8 cellular contexts compared by ENCODE assay signal in genomic region chr9:137423810-137424291, GRCh38. TPM values are rescaled to one million over a fixed set of nuclear protein-coding genes. Genes with fewer than 3 reads are reported as not detected.
DNase-seq lines count a peak whose midpoint lies in the region; TF ChIP-seq lines count a peak whose summit lies in the region.

No MANE protein-coding gene starts in this region.

- peak overlapping the region; percentile 72 to 88 for H3K27ac ChIP-seq in esophagus (ENCODE audit: low read depth in 2 of 2, low read length in 1 of 2)
- H3K27ac ChIP-seq in neutrophil: peak overlapping the region; percentile 55

- H3K36me3 ChIP-seq in esophagus (ENCODE audit: control insufficient read depth in 2 of 2, insufficient read depth in 2 of 2, low read length in 1 of 2): peaks cover 0 to 3% of the 10 kb centered on the region in 2 donors
- H3K36me3 ChIP-seq in neutrophil: no peaks in the 10 kb centered on the region

- H3K27me3 ChIP-seq in esophagus (ENCODE audit: control insufficient read depth in 1 of 2, insufficient read depth in 2 of 2, low read length in 2 of 2) (no peaks in the 10 kb centered on the region), neutrophil (peaks cover 18% of the 10 kb centered on the region)

- H3K4me1 ChIP-seq in esophagus (ENCODE audit: control insufficient read depth in 2 of 2, insufficient read depth in 2 of 2, low read length in 1 of 2) (peaks cover 2 to 7% of the 10 kb centered on the region in 2 donors), neutrophil (ENCODE audit: control insufficient read depth in 1 of 2, insufficient read depth in 1 of 2, low read depth in 1 of 2, low read length in 1 of 2) (peaks cover 8 to 13% of the 10 kb centered on the region in 2 experiments)

- no peaks in the 10 kb centered on the region for H3K36me3 Mint-ChIP-seq in T-helper 1 cell treated with Interleukin-12 subunit alpha and Interleukin-12 subunit beta and Interleukin-4 antibody, amounts not matched to agents 30 μg/mL and 1 μg/mL, for 36 hours (ENCODE audit: low read depth)

- H3K4me1 Mint-ChIP-seq in T-helper 1 cell treated with Interleukin-12 subunit alpha and Interleukin-12 subunit beta and Interleukin-4 antibody, amounts not matched to agents 30 μg/mL and 1 μg/mL, for 36 hours (ENCODE audit: low read depth): peaks cover 6% of the 10 kb centered on the region

- TF ChIP-seq CTCF in neutrophil (IDR thresholded peaks at IDR 0.05) (no peak), GM20000 (IDR thresholded peaks at IDR 0.05; ENCODE audit: extremely low read depth, missing control alignments) (no peak)

- peaks cover 6% of the 10 kb centered on the region for H3K27me3 Mint-ChIP-seq in T-helper 1 cell treated with Interleukin-12 subunit alpha and Interleukin-12 subunit beta and Interleukin-4 antibody, amounts not matched to agents 30 μg/mL and 1 μg/mL, for 36 hours (ENCODE audit: low read depth)

- no peak overlapping the region for H3K27ac Mint-ChIP-seq in T-helper 1 cell treated with Interleukin-12 subunit alpha and Interleukin-12 subunit beta and Interleukin-4 antibody, amounts not matched to agents 30 μg/mL and 1 μg/mL, for 36 hours

- peak overlapping the region; percentile 54 for H3K4me3 Mint-ChIP-seq in T-helper 1 cell treated with Interleukin-12 subunit alpha and Interleukin-12 subunit beta and Interleukin-4 antibody, amounts not matched to agents 30 μg/mL and 1 μg/mL, for 36 hours

- in situ Hi-C loops in G401 (cut with HindIII; ENCODE audit: low sequenced_read_pairs): no loop called here

- H3K4me3 ChIP-seq in esophagus (ENCODE audit: low read depth in 1 of 2, low read length in 2 of 2): peak overlapping the region; percentile 78 to 85
- no peak overlapping the region for H3K4me3 ChIP-seq in neutrophil (ENCODE audit: low read depth in 1 of 2, low read length in 1 of 2)

- WGBS in esophagus, 2 donors: 16% methylated on average over 28 to 39 of the region's 39 CpGs

- DNase-seq in T-helper 1 cell: no peak
- DNase-seq in NOMO-1 treated with DMSO at 0.1 percent for 48 hours (lab: John Stamatoyannopoulos, UW; ENCODE audit: unreplicated experiment): peak; percentile 44
- no peak for DNase-seq in GM20000 (ENCODE audit: low spot score)
- no peak for DNase-seq in G401 (ENCODE audit: low spot score)
- DNase-seq in epidermal melanocyte (ENCODE audit: insufficient read length, low spot score): no peak

- H3K9me3 Mint-ChIP-seq in T-helper 1 cell treated with Interleukin-12 subunit alpha and Interleukin-12 subunit beta and Interleukin-4 antibody, amounts not matched to agents 30 μg/mL and 1 μg/mL, for 36 hours: no peaks in the 10 kb centered on the region

- H3K9me3 ChIP-seq in esophagus (ENCODE audit: control insufficient read depth in 2 of 2, insufficient read depth in 1 of 2, low read depth in 1 of 2, low read length in 1 of 2) (no peaks in the 10 kb centered on the region), neutrophil (no peaks in the 10 kb centered on the region)

RNA-seq across cellular contexts. Expression of gene NOXA1, which starts 0.7 kb away (rescaled TPM):
- polyA plus RNA-seq in esophagus: 10 to 100 TPM in 1 of 2 donors, 1 to 10 TPM in 1; 6.5 to 14.3 TPM
- total RNA-seq in G401 (2014; rRNA removed; shearing (Covaris generic)): 0.18 TPM in 1 of 2 replicates, not detected in the other

RNA-seq across cellular contexts. Expression of gene EXD3, which starts 0.9 kb away (rescaled TPM):
- polyA plus RNA-seq in esophagus: 10 to 100 TPM in 1 of 2 donors, 1 to 10 TPM in 1; 9.7 to 20.8 TPM
- total RNA-seq in G401 (2014; rRNA removed; shearing (Covaris generic)): 4.8 and 7.9 TPM in 2 replicates

RNA-seq across cellular contexts. Expression of gene ENTPD8, which starts 17.3 kb away (rescaled TPM):
- polyA plus RNA-seq in esophagus: under 1 TPM; 0.04 to 0.05 TPM
- 1.6 and 1.9 TPM in 2 replicates for total RNA-seq in G401 (2014; rRNA removed; shearing (Covaris generic))

RNA-seq across cellular contexts. Expression of gene NSMF, which starts 35.3 kb away (rescaled TPM):
- polyA plus RNA-seq in esophagus: 10 to 100 TPM; 20.7 to 26.1 TPM
- 76.9 and 96.6 TPM in 2 replicates for total RNA-seq in G401 (2014; rRNA removed; shearing (Covaris generic))

Comparison
In these comparisons a context has a peak if more than half of its experiments do, and no peak if none do; other contexts are left out.
1. H3K4me3 ChIP-seq: peak in esophagus (2 of 2); none in neutrophil (0 of 2).